Comparison of ENCODE assay signal across 1 cellular context in the genomic region with DNA sequence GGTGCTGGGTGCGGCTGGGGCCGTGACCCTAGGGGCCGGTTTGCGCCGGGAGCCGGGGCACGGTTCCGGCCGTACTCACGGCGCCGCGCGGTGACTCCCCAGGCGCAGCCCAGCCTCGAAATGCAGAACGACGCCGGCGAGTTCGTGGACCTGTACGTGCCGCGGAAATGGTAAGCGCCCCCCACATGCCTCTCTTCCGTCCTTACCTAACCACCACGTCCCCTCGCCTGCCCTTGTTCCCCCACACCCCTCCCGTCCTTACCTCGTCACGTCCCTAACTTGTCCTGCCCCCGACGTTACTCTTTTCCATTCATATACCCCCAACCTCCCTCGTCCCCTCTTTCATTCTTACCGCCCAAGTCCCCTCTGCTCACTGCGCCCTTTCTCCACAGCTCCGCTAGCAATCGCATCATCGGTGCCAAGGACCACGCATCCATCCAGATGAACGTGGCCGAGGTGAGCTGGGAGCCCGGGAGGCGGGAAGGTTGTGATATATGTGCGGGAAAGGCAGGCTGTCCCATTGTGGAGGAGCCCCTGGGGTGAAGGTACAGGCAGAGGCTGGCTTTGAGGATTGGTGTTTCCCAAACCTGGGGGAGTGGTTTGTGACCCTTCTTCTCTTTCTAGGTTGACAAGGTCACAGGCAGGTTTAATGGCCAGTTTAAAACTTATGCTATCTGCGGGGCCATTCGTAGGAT.
TF ChIP-seq lines count a peak whose summit lies in the region.

No MANE protein-coding gene starts in this region.

TF ChIP-seq in HepG2, 621 proteins besides CTCF, POLR2A, EP300 and RAD21 (continued from another document):
- TF ChIP-seq, protein P1, sequence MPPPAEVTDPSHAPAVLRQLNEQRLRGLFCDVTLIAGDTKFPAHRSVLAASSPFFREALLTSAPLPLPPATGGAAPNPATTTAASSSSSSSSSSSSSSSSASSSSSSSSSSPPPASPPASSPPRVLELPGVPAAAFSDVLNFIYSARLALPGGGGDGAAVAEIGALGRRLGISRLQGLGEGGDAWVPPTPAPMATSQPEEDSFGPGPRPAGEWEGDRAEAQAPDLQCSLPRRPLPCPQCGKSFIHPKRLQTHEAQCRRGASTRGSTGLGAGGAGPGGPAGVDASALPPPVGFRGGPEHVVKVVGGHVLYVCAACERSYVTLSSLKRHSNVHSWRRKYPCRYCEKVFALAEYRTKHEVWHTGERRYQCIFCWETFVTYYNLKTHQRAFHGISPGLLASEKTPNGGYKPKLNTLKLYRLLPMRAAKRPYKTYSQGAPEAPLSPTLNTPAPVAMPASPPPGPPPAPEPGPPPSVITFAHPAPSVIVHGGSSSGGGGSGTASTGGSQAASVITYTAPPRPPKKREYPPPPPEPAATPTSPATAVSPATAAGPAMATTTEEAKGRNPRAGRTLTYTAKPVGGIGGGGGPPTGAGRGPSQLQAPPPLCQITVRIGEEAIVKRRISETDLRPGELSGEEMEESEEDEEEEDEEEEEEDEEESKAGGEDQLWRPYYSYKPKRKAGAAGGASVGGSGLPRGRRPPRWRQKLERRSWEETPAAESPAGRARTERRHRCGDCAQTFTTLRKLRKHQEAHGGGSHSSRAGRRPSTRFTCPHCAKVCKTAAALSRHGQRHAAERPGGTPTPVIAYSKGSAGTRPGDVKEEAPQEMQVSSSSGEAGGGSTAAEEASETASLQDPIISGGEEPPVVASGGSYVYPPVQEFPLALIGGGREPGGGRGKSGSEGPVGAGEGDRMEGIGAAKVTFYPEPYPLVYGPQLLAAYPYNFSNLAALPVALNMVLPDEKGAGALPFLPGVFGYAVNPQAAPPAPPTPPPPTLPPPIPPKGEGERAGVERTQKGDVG (CRISPR knock-in tag; IDR thresholded peaks at IDR 0.05; ENCODE audit: borderline replicate concordance) = no peak
- TF ChIP-seq, protein P2, sequence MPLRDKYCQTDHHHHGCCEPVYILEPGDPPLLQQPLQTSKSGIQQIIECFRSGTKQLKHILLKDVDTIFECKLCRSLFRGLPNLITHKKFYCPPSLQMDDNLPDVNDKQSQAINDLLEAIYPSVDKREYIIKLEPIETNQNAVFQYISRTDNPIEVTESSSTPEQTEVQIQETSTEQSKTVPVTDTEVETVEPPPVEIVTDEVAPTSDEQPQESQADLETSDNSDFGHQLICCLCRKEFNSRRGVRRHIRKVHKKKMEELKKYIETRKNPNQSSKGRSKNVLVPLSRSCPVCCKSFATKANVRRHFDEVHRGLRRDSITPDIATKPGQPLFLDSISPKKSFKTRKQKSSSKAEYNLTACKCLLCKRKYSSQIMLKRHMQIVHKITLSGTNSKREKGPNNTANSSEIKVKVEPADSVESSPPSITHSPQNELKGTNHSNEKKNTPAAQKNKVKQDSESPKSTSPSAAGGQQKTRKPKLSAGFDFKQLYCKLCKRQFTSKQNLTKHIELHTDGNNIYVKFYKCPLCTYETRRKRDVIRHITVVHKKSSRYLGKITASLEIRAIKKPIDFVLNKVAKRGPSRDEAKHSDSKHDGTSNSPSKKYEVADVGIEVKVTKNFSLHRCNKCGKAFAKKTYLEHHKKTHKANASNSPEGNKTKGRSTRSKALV (CRISPR knock-in tag; IDR thresholded peaks at IDR 0.05) = no peak
- TF ChIP-seq ATF7 (IDR thresholded peaks at IDR 0.05) = no peak
- peak; percentile 28; the same call in 1 of the 2 replicates for TF ChIP-seq ATF7 (CRISPR knock-in tag; IDR thresholded peaks at IDR 0.05)
- TF ChIP-seq ZNF589 (CRISPR knock-in tag; conservative IDR thresholded peaks at IDR 0.05) = peak; percentile 29; the same call in 1 of the 2 replicates
- no peak for TF ChIP-seq AGO1 (IDR thresholded peaks at IDR 0.05; ENCODE audit: low read depth, low read length, poor library complexity, severe bottlenecking)
- no peak for TF ChIP-seq ZFP36 (IDR thresholded peaks at IDR 0.05; ENCODE audit: borderline replicate concordance, low read depth, low read length, partially characterized antibody)
- no peak for TF ChIP-seq SALL2 (CRISPR knock-in tag; IDR thresholded peaks at IDR 0.05)
- TF ChIP-seq, protein P3, sequence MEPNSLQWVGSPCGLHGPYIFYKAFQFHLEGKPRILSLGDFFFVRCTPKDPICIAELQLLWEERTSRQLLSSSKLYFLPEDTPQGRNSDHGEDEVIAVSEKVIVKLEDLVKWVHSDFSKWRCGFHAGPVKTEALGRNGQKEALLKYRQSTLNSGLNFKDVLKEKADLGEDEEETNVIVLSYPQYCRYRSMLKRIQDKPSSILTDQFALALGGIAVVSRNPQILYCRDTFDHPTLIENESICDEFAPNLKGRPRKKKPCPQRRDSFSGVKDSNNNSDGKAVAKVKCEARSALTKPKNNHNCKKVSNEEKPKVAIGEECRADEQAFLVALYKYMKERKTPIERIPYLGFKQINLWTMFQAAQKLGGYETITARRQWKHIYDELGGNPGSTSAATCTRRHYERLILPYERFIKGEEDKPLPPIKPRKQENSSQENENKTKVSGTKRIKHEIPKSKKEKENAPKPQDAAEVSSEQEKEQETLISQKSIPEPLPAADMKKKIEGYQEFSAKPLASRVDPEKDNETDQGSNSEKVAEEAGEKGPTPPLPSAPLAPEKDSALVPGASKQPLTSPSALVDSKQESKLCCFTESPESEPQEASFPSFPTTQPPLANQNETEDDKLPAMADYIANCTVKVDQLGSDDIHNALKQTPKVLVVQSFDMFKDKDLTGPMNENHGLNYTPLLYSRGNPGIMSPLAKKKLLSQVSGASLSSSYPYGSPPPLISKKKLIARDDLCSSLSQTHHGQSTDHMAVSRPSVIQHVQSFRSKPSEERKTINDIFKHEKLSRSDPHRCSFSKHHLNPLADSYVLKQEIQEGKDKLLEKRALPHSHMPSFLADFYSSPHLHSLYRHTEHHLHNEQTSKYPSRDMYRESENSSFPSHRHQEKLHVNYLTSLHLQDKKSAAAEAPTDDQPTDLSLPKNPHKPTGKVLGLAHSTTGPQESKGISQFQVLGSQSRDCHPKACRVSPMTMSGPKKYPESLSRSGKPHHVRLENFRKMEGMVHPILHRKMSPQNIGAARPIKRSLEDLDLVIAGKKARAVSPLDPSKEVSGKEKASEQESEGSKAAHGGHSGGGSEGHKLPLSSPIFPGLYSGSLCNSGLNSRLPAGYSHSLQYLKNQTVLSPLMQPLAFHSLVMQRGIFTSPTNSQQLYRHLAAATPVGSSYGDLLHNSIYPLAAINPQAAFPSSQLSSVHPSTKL (CRISPR knock-in tag; IDR thresholded peaks at IDR 0.05) = no peak
- TF ChIP-seq JDP2 (CRISPR knock-in tag; IDR thresholded peaks at IDR 0.05; ENCODE audit: borderline replicate concordance) = no peak
- no peak for TF ChIP-seq NR2F1 (CRISPR knock-in tag; IDR thresholded peaks at IDR 0.05)
- no peak for TF ChIP-seq MIER3 (CRISPR knock-in tag; IDR thresholded peaks at IDR 0.05; ENCODE audit: borderline replicate concordance)
- peak; percentile 98 for TF ChIP-seq ZNF572 (CRISPR knock-in tag; IDR thresholded peaks at IDR 0.05)
- TF ChIP-seq RFX3 (CRISPR knock-in tag; IDR thresholded peaks at IDR 0.05) = no peak
- TF ChIP-seq ZNF264 (CRISPR knock-in tag; IDR thresholded peaks at IDR 0.05) = no peak
- TF ChIP-seq HMG20B (CRISPR knock-in tag; conservative IDR thresholded peaks at IDR 0.05) = no peak
- no peak for TF ChIP-seq RAD51 (IDR thresholded peaks at IDR 0.05; ENCODE audit: borderline replicate concordance)
- TF ChIP-seq MYNN (CRISPR knock-in tag; IDR thresholded peaks at IDR 0.05; ENCODE audit: low read depth) = no peak
- TF ChIP-seq AGO2 (optimal IDR thresholded peaks at IDR 0.05; ENCODE audit: low read depth, low read length) = peak; percentile 33
- no peak for TF ChIP-seq ZNF263 (CRISPR knock-in tag; IDR thresholded peaks at IDR 0.05)
- peak; percentile 10; the same call in 1 of the 2 replicates for TF ChIP-seq KLF6 (CRISPR knock-in tag; IDR thresholded peaks at IDR 0.05)
- TF ChIP-seq, protein P4, sequence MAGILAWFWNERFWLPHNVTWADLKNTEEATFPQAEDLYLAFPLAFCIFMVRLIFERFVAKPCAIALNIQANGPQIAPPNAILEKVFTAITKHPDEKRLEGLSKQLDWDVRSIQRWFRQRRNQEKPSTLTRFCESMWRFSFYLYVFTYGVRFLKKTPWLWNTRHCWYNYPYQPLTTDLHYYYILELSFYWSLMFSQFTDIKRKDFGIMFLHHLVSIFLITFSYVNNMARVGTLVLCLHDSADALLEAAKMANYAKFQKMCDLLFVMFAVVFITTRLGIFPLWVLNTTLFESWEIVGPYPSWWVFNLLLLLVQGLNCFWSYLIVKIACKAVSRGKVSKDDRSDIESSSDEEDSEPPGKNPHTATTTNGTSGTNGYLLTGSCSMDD (CRISPR knock-in tag; IDR thresholded peaks at IDR 0.05) = no peak
- peak; percentile 91 for TF ChIP-seq RBM22 (optimal IDR thresholded peaks at IDR 0.05; ENCODE audit: low read length)
- TF ChIP-seq ZNF317 (CRISPR knock-in tag; IDR thresholded peaks at IDR 0.05) = no peak
